In genomic region chr7:101816499-101817030, GRCh38 we compare ENCODE assay signal across 8 cellular contexts. TPM values are rescaled to one million over a fixed set of nuclear protein-coding genes. Genes with fewer than 3 reads are reported as not detected.
DNase-seq lines count a peak whose midpoint lies in the region; ATAC-seq and TF ChIP-seq lines count a peak whose summit lies in the region.

No MANE protein-coding gene starts in this region.

- TF ChIP-seq POLR2A in erythroblast (IDR thresholded peaks at IDR 0.05; ENCODE audit: low read length) (no peak), vagina (IDR thresholded peaks at IDR 0.05) (no peak)

- TF ChIP-seq CTCF in HL-60 (IDR thresholded peaks at IDR 0.05; ENCODE audit: insufficient read depth, low read length) (no peak), WI38 (IDR thresholded peaks at IDR 0.05; ENCODE audit: low read depth, low read length) (no peak), vagina (IDR thresholded peaks at IDR 0.05) (no peak)

- H3K27me3 ChIP-seq in HL-60 (ENCODE audit: insufficient read depth, poor library complexity, severe bottlenecking) (no peaks in the 10 kb centered on the region), mucosa of stomach (ENCODE audit: control insufficient read depth, insufficient read depth, low read length) (no peaks in the 10 kb centered on the region), vagina (no peaks in the 10 kb centered on the region)

- H3K36me3 ChIP-seq in mucosa of stomach (ENCODE audit: control insufficient read depth, insufficient read depth, low read length) (no peaks in the 10 kb centered on the region), vagina (no peaks in the 10 kb centered on the region)

- peak; percentile 6 for DNase-seq in SKM-1 treated with dmso at 0.1 percent for 144 hours (lab: John Stamatoyannopoulos, UW; ENCODE audit: unreplicated experiment)
- DNase-seq in SKM-1 (lab: John Stamatoyannopoulos, UW; ENCODE audit: unreplicated experiment): no peak
- DNase-seq in HL-60 (ENCODE audit: low read depth in 1 of 2, low spot score in 1 of 2): peak in 1 of 2 experiments; percentile 18
- peak; percentile 49 to 76 for DNase-seq in erythroblast (lab: John Stamatoyannopoulos, UW)
- DNase-seq in vagina (ENCODE audit: extremely low spot score in 2 of 2): no peak

- intact Hi-C loops in vagina (cut with DNase I): loop anchor here (5.0 to 10.0 kb wide), 4 partner anchors 41 to 129 kb away; no protein-coding TSS in a partner anchor

- H3K9me3 ChIP-seq in mucosa of stomach (ENCODE audit: control insufficient read depth, low read length) (no peaks in the 10 kb centered on the region), vagina (no peaks in the 10 kb centered on the region)

- H3K27ac ChIP-seq in HL-60 (replicated peaks): peak overlapping the region; percentile 77
- H3K27ac ChIP-seq in vagina: peak overlapping the region; percentile 28

- H3K4me1 ChIP-seq in mucosa of stomach (ENCODE audit: control insufficient read depth, insufficient read depth, low read length) (peaks cover 6% of the 10 kb centered on the region), vagina (peaks cover 32% of the 10 kb centered on the region)

- peak overlapping the region; percentile 59 for H3K9ac ChIP-seq in mucosa of stomach (ENCODE audit: low read length)

- peak overlapping the region; percentile 77 for H3K4me3 ChIP-seq in HL-60 (replicated peaks; ENCODE audit: insufficient read depth, low read length)
- H3K4me3 ChIP-seq in WI38 (ENCODE audit: low read depth, low read length): peak overlapping the region; percentile 74
- H3K4me3 ChIP-seq in mucosa of stomach (ENCODE audit: low read length): peak overlapping the region; percentile 41
- peak overlapping the region; percentile 79 to 91 for H3K4me3 ChIP-seq in vagina

- ATAC-seq in GM21423 (IDR thresholded peaks at IDR 0.05; ENCODE audit: unreplicated experiment): no peak

RNA-seq across cellular contexts. Expression of gene CUX1, which starts 0.9 kb away (rescaled TPM):
- 65.3 TPM for total RNA-seq in vagina

Comparison
In these comparisons a context has a peak if more than half of its experiments do, and no peak if none do; other contexts are left out.
1. DNase-seq: peak in SKM-1 treated with dmso at 0.1 percent for 144 hours (single experiment) and erythroblast (2 of 2); none in SKM-1 (single experiment) and vagina (0 of 2).
2. Peak in every context shown above with its lines, with median percentiles within 50 percentile points of each other: H3K4me3 ChIP-seq.